In genomic region chr6:11772109-11772830, GRCh38 we compare ENCODE assay signal across 11 cellular contexts. TPM values are rescaled to one million over a fixed set of nuclear protein-coding genes. Genes with fewer than 3 reads are reported as not detected.
DNase-seq lines count a peak whose midpoint lies in the region; ATAC-seq and TF ChIP-seq lines count a peak whose summit lies in the region.
"Had no signal": no experiment of that assay in that cellular context is flagged by ENCODE, and none has a peak within 500 bp of the region (broad histone marks: within the 10 kb centered on the region; RNA-seq: fewer than 3 reads in every experiment).

No MANE protein-coding gene starts in this region.

- no peaks in the 10 kb centered on the region for H3K4me1 ChIP-seq in Panc1 (ENCODE audit: control insufficient read depth, insufficient read depth, low read length)

- H3K4me3 ChIP-seq in Panc1 (ENCODE audit: low read depth in 2 of 2, low read length in 2 of 2) (no peak overlapping the region), skin epidermis (no peak overlapping the region)
- H3K4me3 ChIP-seq: coronary artery had no signal

- no peaks in the 10 kb centered on the region for H3K9me3 ChIP-seq in Panc1 (ENCODE audit: control insufficient read depth, insufficient read depth, low read depth, low read length)

- intact Hi-C loops in Panc1 (cut with micrococcal nuclease; ENCODE audit: unreplicated experiment): no loop called here

- H3K36me3 ChIP-seq in Panc1 (ENCODE audit: control insufficient read depth, insufficient read depth, low read length): no peaks in the 10 kb centered on the region

- BruUV-seq in Panc1 (replicated peaks; lab: Mats Ljungman, UMichigan): no TSS peak

- H3K27ac ChIP-seq in Panc1 (ENCODE audit: low read length): no peak overlapping the region
- H3K27ac ChIP-seq in skin epidermis: peak overlapping the region in 20 of 21 experiments; percentile 50 to 97 (median 92)

- DNase-seq in HCEC 1CT (peak; percentile 96), Panc1 (ENCODE audit: low read depth, low spot score) (no peak), fibroblast of gingiva (ENCODE audit: low read depth) (peak; percentile 85), DMS 273 (lab: John Stamatoyannopoulos, UW; ENCODE audit: unreplicated experiment) (no peak), DMS153 treated with DMSO at 0.1 percent for 48 hours (lab: John Stamatoyannopoulos, UW; ENCODE audit: unreplicated experiment) (no peak)
- DNase-seq: substantia nigra had no signal

- ATAC-seq in Panc1 (peak; percentile 70; the same call in 1 of the 2 replicates), HG03025 (IDR thresholded peaks at IDR 0.05; ENCODE audit: low FRiP score, unreplicated experiment) (no peak), GM19324 (IDR thresholded peaks at IDR 0.05; ENCODE audit: low FRiP score, unreplicated experiment) (no peak)

- POLR2A ChIA-PET in Panc1 (lab: Charles Lee): no interaction called here

- CTCF ChIA-PET in Panc1 (lab: Charles Lee): no interaction called here

- H3K27me3 ChIP-seq in Panc1 (ENCODE audit: control insufficient read depth, insufficient read depth, low read length): no peaks in the 10 kb centered on the region

- in situ Hi-C loops in Panc1 (cut with HindIII; ENCODE audit: low pct_unique_long_range_greater_than_20kb, low sequenced_read_pairs): no loop called here

- no peak for TF ChIP-seq CTCF in Panc1 (IDR thresholded peaks at IDR 0.05)

RNA-seq across cellular contexts. Expression of gene ADTRP, which starts 6.3 kb away (rescaled TPM):
- total RNA-seq in Panc1 (2021; ENCODE audit: unreplicated experiment): not detected
- not detected for polyA plus RNA-seq in Panc1 (2012; ENCODE audit: insufficient read length)
- total RNA-seq: neural crest cell had no signal

Comparison
In these comparisons a context has a peak if more than half of its experiments do, and no peak if none do; other contexts are left out.
1. DNase-seq: peak in HCEC 1CT (single experiment) and fibroblast of gingiva (single experiment); none in Panc1 (single experiment), DMS 273 (single experiment) and DMS153 treated with DMSO at 0.1 percent for 48 hours (single experiment).